ENCODE assay signal across 9 cellular contexts in the genomic region with DNA sequence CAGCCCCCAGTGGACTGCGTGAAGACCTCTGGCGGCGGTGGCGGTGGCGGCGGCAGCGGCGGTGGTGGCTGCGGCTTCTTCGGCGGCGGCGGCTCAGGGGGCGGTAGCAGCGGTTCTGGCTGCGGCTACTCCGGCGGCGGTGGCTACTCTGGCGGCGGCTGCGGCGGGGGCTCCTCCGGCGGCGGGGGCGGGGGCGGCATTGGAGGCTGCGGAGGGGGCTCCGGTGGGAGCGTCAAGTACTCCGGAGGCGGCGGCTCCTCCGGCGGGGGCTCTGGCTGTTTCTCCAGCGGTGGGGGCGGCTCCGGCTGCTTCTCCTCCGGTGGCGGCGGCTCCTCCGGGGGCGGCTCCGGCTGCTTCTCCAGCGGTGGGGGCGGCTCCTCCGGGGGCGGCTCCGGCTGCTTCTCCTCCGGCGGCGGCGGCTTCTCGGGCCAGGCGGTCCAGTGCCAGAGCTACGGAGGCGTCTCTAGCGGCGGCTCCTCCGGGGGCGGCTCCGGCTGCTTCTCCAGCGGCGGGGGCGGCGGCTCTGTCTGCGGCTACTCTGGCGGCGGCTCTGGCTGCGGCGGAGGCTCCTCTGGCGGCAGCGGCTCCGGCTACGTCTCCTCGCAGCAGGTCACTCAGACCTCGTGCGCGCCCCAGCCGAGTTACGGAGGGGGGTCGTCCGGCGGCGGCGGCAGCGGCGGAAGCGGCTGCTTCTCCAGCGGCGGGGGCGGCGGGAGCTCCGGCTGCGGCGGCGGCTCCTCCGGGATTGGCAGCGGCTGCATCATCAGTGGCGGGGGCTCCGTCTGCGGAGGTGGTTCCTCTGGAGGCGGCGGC. TPM values are rescaled to one million over a fixed set of nuclear protein-coding genes. Genes with fewer than 3 reads are reported as not detected.
DNase-seq lines count a peak whose midpoint lies in the region; ATAC-seq and TF ChIP-seq lines count a peak whose summit lies in the region.
"Had no signal": no experiment of that assay in that cellular context is flagged by ENCODE, and none has a peak within 500 bp of the region (broad histone marks: within the 10 kb centered on the region; RNA-seq: fewer than 3 reads in every experiment).

No MANE protein-coding gene starts in this region.

- intact Hi-C loops in left lung (cut with DNase I) = no loop called here

- H3K27me3 ChIP-seq in brain microvascular endothelial cell (replicated peaks) = peaks cover 34% of the 10 kb centered on the region
- peaks cover 45 to 78% of the 10 kb centered on the region in 2 donors for H3K27me3 ChIP-seq in left lung
- peaks cover 14 to 40% (median 28%) of the 10 kb centered on the region in 5 donors for H3K27me3 ChIP-seq in subcutaneous abdominal adipose tissue (ENCODE audit: control insufficient read depth in 5 of 5, insufficient read depth in 4 of 5, low read length in 5 of 5)

- no peak overlapping the region for H3K9ac ChIP-seq in subcutaneous abdominal adipose tissue (ENCODE audit: low read length in 5 of 5)

- no peak for TF ChIP-seq CTCF in RWPE1 (conservative IDR thresholded peaks at IDR 0.05; ENCODE audit: low read depth)
- TF ChIP-seq CTCF in brain microvascular endothelial cell (IDR thresholded peaks at IDR 0.05; ENCODE audit: low read depth, low read length, missing control alignments) = no peak
- TF ChIP-seq CTCF in left lung (IDR thresholded peaks at IDR 0.05) = no peak

- H3K27ac ChIP-seq in RWPE1 = no peak overlapping the region
- no peak overlapping the region for H3K27ac ChIP-seq in brain microvascular endothelial cell
- no peak overlapping the region for H3K27ac ChIP-seq in left lung
- no peak overlapping the region for H3K27ac ChIP-seq in subcutaneous abdominal adipose tissue (ENCODE audit: low read depth, low read length)

- no peaks in the 10 kb centered on the region for H3K9me3 ChIP-seq in left lung
- no peaks in the 10 kb centered on the region for H3K9me3 ChIP-seq in subcutaneous abdominal adipose tissue (ENCODE audit: control insufficient read depth in 5 of 5, low read length in 5 of 5)

- H3K4me1 ChIP-seq in left lung (peaks cover 5 to 8% of the 10 kb centered on the region in 2 donors), subcutaneous abdominal adipose tissue (ENCODE audit: control insufficient read depth in 5 of 5, insufficient read depth in 5 of 5, low read length in 5 of 5) (peaks cover 0 to 17% (median 10%) of the 10 kb centered on the region in 5 donors)

- POLR2A ChIA-PET in RWPE1 (lab: Yijun Ruan, JAX; ENCODE audit: low non-redundant PET) = no interaction called here

- in situ Hi-C loops in brain microvascular endothelial cell (cut with HindIII; ENCODE audit: low pct_ligation_motif_present, low sequenced_read_pairs) = no loop called here

- ATAC-seq in left lung = peak; percentile 78
- no peak for ATAC-seq in HG03159 (IDR thresholded peaks at IDR 0.05; ENCODE audit: unreplicated experiment)
- no peak for ATAC-seq in HG03469 (IDR thresholded peaks at IDR 0.05; ENCODE audit: unreplicated experiment)

- CTCF ChIA-PET in RWPE1 (lab: Yijun Ruan, JAX) = interaction anchor here (0.5 to 1.4 kb wide), 4 partner anchors 10 to 27 kb away, joined by 3 to 4 read pairs (median 4); no protein-coding TSS in a partner anchor

- DNase-seq in ELR (ENCODE audit: low read depth) (peak; percentile 2), RWPE1 (ENCODE audit: low spot score) (peak; percentile 19), brain microvascular endothelial cell (peak; percentile 2), left lung (peak in 1 of 2 donors; percentile 81), SK-N-DZ (ENCODE audit: low spot score) (no peak)

- no peaks in the 10 kb centered on the region for H3K36me3 ChIP-seq in brain microvascular endothelial cell (replicated peaks)
- no peaks in the 10 kb centered on the region for H3K36me3 ChIP-seq in left lung
- no peaks in the 10 kb centered on the region for H3K36me3 ChIP-seq in subcutaneous abdominal adipose tissue (ENCODE audit: control insufficient read depth in 5 of 5, insufficient read depth in 5 of 5, low read length in 5 of 5)

- peak overlapping the region; percentile 26 for H3K4me3 ChIP-seq in brain microvascular endothelial cell (ENCODE audit: low read depth, low read length)
- H3K4me3 ChIP-seq in left lung = peak overlapping the region; percentile 15 to 30
- H3K4me3 ChIP-seq in subcutaneous abdominal adipose tissue (ENCODE audit: low read depth in 1 of 5, low read length in 5 of 5) = peak overlapping the region in 4 of 5 donors; percentile 25 to 56 (median 42)

RNA-seq across cellular contexts. Expression of a gene that starts 1.7 kb away (rescaled TPM):
- total RNA-seq in left lung = not detected
- not detected in 2 replicates for polyA plus RNA-seq in SK-N-DZ (2014; cell fraction: cytosol; rRNA removed)
- polyA plus RNA-seq in SK-N-DZ (2014; cell fraction: nucleus; rRNA removed) = not detected in 2 replicates
- total RNA-seq: pulmonary artery endothelial cell had no signal

RNA-seq across cellular contexts. Expression of a gene that starts 43.8 kb away (rescaled TPM):
- total RNA-seq in left lung = not detected
- polyA plus RNA-seq in SK-N-DZ (2014; cell fraction: cytosol; rRNA removed) = not detected in 2 replicates
- not detected in 2 replicates for polyA plus RNA-seq in SK-N-DZ (2014; cell fraction: nucleus; rRNA removed)
- total RNA-seq: pulmonary artery endothelial cell had no signal

RNA-seq across cellular contexts. Expression of a gene that starts 51.6 kb away (rescaled TPM):
- total RNA-seq in left lung = not detected
- not detected in 2 replicates for polyA plus RNA-seq in SK-N-DZ (2014; cell fraction: cytosol; rRNA removed)
- not detected in 2 replicates for polyA plus RNA-seq in SK-N-DZ (2014; cell fraction: nucleus; rRNA removed)
- total RNA-seq: pulmonary artery endothelial cell had no signal

RNA-seq across cellular contexts. Expression of a gene that starts 58.0 kb away (rescaled TPM):
- total RNA-seq in left lung = not detected
- polyA plus RNA-seq in SK-N-DZ (2014; cell fraction: cytosol; rRNA removed) = not detected in 2 replicates
- not detected in 2 replicates for polyA plus RNA-seq in SK-N-DZ (2014; cell fraction: nucleus; rRNA removed)
- total RNA-seq: pulmonary artery endothelial cell had no signal
